In the genomic region with DNA sequence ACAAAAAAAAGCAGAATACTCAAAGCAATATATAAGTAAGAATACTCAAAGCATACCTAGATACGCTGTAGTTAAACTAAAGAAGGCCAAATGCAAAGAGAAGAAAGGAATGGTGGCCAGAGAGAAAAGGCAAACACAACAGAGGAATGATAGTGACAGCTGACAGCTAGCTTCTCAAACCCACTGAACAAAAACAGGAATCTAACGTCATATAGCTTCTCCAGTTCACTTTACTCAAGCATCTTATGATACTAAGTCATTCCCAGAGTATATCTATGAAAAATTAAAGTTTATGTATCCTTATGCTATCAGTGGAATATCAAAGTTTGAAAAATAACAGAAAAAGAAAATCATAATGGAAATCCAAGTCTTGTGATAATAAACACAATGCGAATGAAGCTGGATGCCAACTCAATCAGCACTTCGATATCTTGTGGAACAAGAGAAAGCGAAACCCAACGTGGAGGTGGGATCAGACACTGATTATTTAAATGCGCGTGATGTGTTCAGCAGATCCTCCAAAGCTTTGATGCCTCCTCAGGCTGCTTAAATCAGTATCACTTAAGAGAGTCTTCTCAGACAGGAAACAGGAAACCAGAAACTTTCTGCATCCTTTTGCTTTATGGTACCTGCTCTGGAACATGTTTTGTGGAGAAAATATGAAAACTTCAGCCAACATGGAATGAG, we compare ENCODE assay signal across 9 cellular contexts.
DNase-seq lines count a peak whose midpoint lies in the region; ATAC-seq lines count a peak whose summit lies in the region.
"Had no signal": no experiment of that assay in that cellular context is flagged by ENCODE, and none has a peak within 500 bp of the region (broad histone marks: within the 10 kb centered on the region; RNA-seq: fewer than 3 reads in every experiment).

No MANE protein-coding gene starts in this region.

- intact Hi-C loops in activated T-helper 2 cell treated with anti-CD3 and anti-CD28 coated beads, Interferon-gamma antibody, Interleukin-2, Interleukin-4, amounts not matched to agents 10 μg/mL and 5 μg/mL and 100 μg/mL, durations not matched to agents 14 hours and 24 hours and 36 hours (cut with micrococcal nuclease) = loop anchor here (1.0 to 5.0 kb wide), 4 partner anchors 19 to 101 kb away; a partner anchor contains a TSS

- H3K36me3 Mint-ChIP-seq in activated T-helper 2 cell treated with anti-CD3 and anti-CD28 coated beads, Interferon-gamma antibody, Interleukin-2, Interleukin-4, amounts not matched to agents 10 μg/mL and 5 μg/mL and 100 μg/mL, durations not matched to agents 14 hours and 24 hours and 36 hours (ENCODE audit: low read depth) = peaks cover 55% of the 10 kb centered on the region
- H3K36me3 Mint-ChIP-seq in stimulated activated effector memory CD8-positive, alpha-beta T cell treated with anti-CD3 and anti-CD28 coated beads, Interleukin-12 subunit alpha, Interleukin-12 subunit beta, amount 100 ng/mL, for 72 hours = peaks cover 47% of the 10 kb centered on the region

- DNase-seq in activated T-helper 2 cell treated with anti-CD3 and anti-CD28 coated beads, Interferon-gamma antibody, Interleukin-2, Interleukin-4, amounts not matched to agents 10 μg/mL and 5 μg/mL and 100 μg/mL, durations not matched to agents 14 hours and 24 hours and 36 hours (ENCODE audit: low spot score) = peak; percentile 65
- DNase-seq in stimulated activated effector memory CD8-positive, alpha-beta T cell treated with anti-CD3 and anti-CD28 coated beads, Interleukin-12 subunit alpha, Interleukin-12 subunit beta, amount 100 ng/mL, for 72 hours (ENCODE audit: low spot score in 2 of 2) = no peak
- DNase-seq in NCI-H1105 treated with DMSO at 0.1 percent for 48 hours (lab: John Stamatoyannopoulos, UW) (no peak), dermis blood vessel endothelial cell (no peak), DMS 273 (lab: John Stamatoyannopoulos, UW; ENCODE audit: unreplicated experiment) (no peak), EL (no peak)

- H3K27ac Mint-ChIP-seq in activated T-helper 2 cell treated with anti-CD3 and anti-CD28 coated beads, Interferon-gamma antibody, Interleukin-2, Interleukin-4, amounts not matched to agents 10 μg/mL and 5 μg/mL and 100 μg/mL, durations not matched to agents 14 hours and 24 hours and 36 hours = peak overlapping the region; percentile 71
- peak overlapping the region; percentile 93 for H3K27ac Mint-ChIP-seq in stimulated activated effector memory CD8-positive, alpha-beta T cell treated with anti-CD3 and anti-CD28 coated beads, Interleukin-12 subunit alpha, Interleukin-12 subunit beta, amount 100 ng/mL, for 72 hours

- H3K4me1 Mint-ChIP-seq in activated T-helper 2 cell treated with anti-CD3 and anti-CD28 coated beads, Interferon-gamma antibody, Interleukin-2, Interleukin-4, amounts not matched to agents 10 μg/mL and 5 μg/mL and 100 μg/mL, durations not matched to agents 14 hours and 24 hours and 36 hours (ENCODE audit: low read depth) = peaks cover 70% of the 10 kb centered on the region
- peaks cover 83% of the 10 kb centered on the region for H3K4me1 Mint-ChIP-seq in stimulated activated effector memory CD8-positive, alpha-beta T cell treated with anti-CD3 and anti-CD28 coated beads, Interleukin-12 subunit alpha, Interleukin-12 subunit beta, amount 100 ng/mL, for 72 hours

- H3K27me3 Mint-ChIP-seq in activated T-helper 2 cell treated with anti-CD3 and anti-CD28 coated beads, Interferon-gamma antibody, Interleukin-2, Interleukin-4, amounts not matched to agents 10 μg/mL and 5 μg/mL and 100 μg/mL, durations not matched to agents 14 hours and 24 hours and 36 hours (ENCODE audit: low read depth) = no peaks in the 10 kb centered on the region

- ATAC-seq in GM19351 (IDR thresholded peaks at IDR 0.05; ENCODE audit: unreplicated experiment) = peak; percentile 46
- ATAC-seq in HG03378 (IDR thresholded peaks at IDR 0.05; ENCODE audit: unreplicated experiment) = peak; percentile 58
- peak; percentile 87 for ATAC-seq in stimulated activated effector memory CD8-positive, alpha-beta T cell treated with anti-CD3 and anti-CD28 coated beads, Interleukin-12 subunit alpha, Interleukin-12 subunit beta, amount 100 ng/mL, for 72 hours

- peak overlapping the region; percentile 43 for H3K4me3 Mint-ChIP-seq in activated T-helper 2 cell treated with anti-CD3 and anti-CD28 coated beads, Interferon-gamma antibody, Interleukin-2, Interleukin-4, amounts not matched to agents 10 μg/mL and 5 μg/mL and 100 μg/mL, durations not matched to agents 14 hours and 24 hours and 36 hours (ENCODE audit: low read depth)
- H3K4me3 Mint-ChIP-seq in stimulated activated effector memory CD8-positive, alpha-beta T cell treated with anti-CD3 and anti-CD28 coated beads, Interleukin-12 subunit alpha, Interleukin-12 subunit beta, amount 100 ng/mL, for 72 hours = peak overlapping the region; percentile 83
- H3K4me3 Mint-ChIP-seq: GM23338 had no signal

- no peaks in the 10 kb centered on the region for H3K9me3 Mint-ChIP-seq in activated T-helper 2 cell treated with anti-CD3 and anti-CD28 coated beads, Interferon-gamma antibody, Interleukin-2, Interleukin-4, amounts not matched to agents 10 μg/mL and 5 μg/mL and 100 μg/mL, durations not matched to agents 14 hours and 24 hours and 36 hours
- H3K9me3 Mint-ChIP-seq in stimulated activated effector memory CD8-positive, alpha-beta T cell treated with anti-CD3 and anti-CD28 coated beads, Interleukin-12 subunit alpha, Interleukin-12 subunit beta, amount 100 ng/mL, for 72 hours = no peaks in the 10 kb centered on the region
